ENCODE assay signal across 8 cellular contexts in genomic region chr1:202810615-202811295, GRCh38. TPM values are rescaled to one million over a fixed set of nuclear protein-coding genes. Genes with fewer than 3 reads are reported as not detected.
DNase-seq lines count a peak whose midpoint lies in the region; ATAC-seq and TF ChIP-seq lines count a peak whose summit lies in the region.

Gene PCAT6 (plus strand): TSS chr1:202810954.

- DNase-seq in GM03348 (ENCODE audit: low spot score), result peak; percentile 98
- peak; percentile 94 for DNase-seq in HFFc6
- peak; percentile 94 for DNase-seq in NCI-H1092 (lab: John Stamatoyannopoulos, UW)
- peak; percentile 94 for DNase-seq in SKM-1 (lab: John Stamatoyannopoulos, UW; ENCODE audit: unreplicated experiment)
- peak; percentile 96 for DNase-seq in glutamatergic neuron
- peak; percentile 99 for DNase-seq in osteoblast (ENCODE audit: insufficient read length, low spot score, missing footprints)
- peak; percentile 78 for DNase-seq in thoracic aorta (ENCODE audit: low spot score)

- H3K27ac ChIP-seq in osteoblast (ENCODE audit: low read depth, low read length), result peak within 1 kb of the TSS; percentile 70
- peak within 1 kb of the TSS; percentile 59 to 74 for H3K27ac ChIP-seq in thoracic aorta

- TF ChIP-seq CTCF in HFFc6 (IDR thresholded peaks at IDR 0.05), result no peak
- no peak for TF ChIP-seq CTCF in glutamatergic neuron (IDR thresholded peaks at IDR 0.05; ENCODE audit: partially characterized antibody, unreplicated experiment)
- no peak for TF ChIP-seq CTCF in osteoblast (IDR thresholded peaks at IDR 0.05; ENCODE audit: extremely low read depth, low read depth, low read length)
- TF ChIP-seq CTCF in thoracic aorta (IDR thresholded peaks at IDR 0.05), result no peak

- H3K36me3 ChIP-seq in osteoblast (ENCODE audit: insufficient read depth, low read length), result no peaks in the 10 kb centered on the region
- H3K36me3 ChIP-seq in thoracic aorta, result no peaks in the 10 kb centered on the region

- H3K4me2 ChIP-seq in osteoblast (ENCODE audit: insufficient read depth, low read length), result peak within 1 kb of the TSS; percentile 98

- H3K27me3 Mint-ChIP-seq in HFFc6 (ENCODE audit: insufficient read depth) (peaks cover 8% of the 10 kb centered on the region), glutamatergic neuron (ENCODE audit: unreplicated experiment) (peaks cover 18% of the 10 kb centered on the region)
- no peaks in the 10 kb centered on the region for H3K27me3 Mint-ChIP-seq in activated naive CD8-positive, alpha-beta T cell

- H3K9me3 ChIP-seq in osteoblast (ENCODE audit: low read depth, low read length), result no peaks in the 10 kb centered on the region
- H3K9me3 ChIP-seq in thoracic aorta, result no peaks in the 10 kb centered on the region

- no peaks in the 10 kb centered on the region for H3K9me3 Mint-ChIP-seq in HFFc6
- H3K9me3 Mint-ChIP-seq in activated naive CD8-positive, alpha-beta T cell (ENCODE audit: low read depth), result no peaks in the 10 kb centered on the region
- peaks cover 18% of the 10 kb centered on the region for H3K9me3 Mint-ChIP-seq in glutamatergic neuron (ENCODE audit: unreplicated experiment)

- H2AFZ ChIP-seq in osteoblast (ENCODE audit: low read length), result peak within 1 kb of the TSS; percentile 98

- peaks cover 4% of the 10 kb centered on the region for H3K27me3 ChIP-seq in osteoblast (ENCODE audit: insufficient read depth, low read length)
- no peaks in the 10 kb centered on the region for H3K27me3 ChIP-seq in thoracic aorta (replicated peaks; ENCODE audit: insufficient read depth)

- H4K20me1 ChIP-seq in osteoblast (ENCODE audit: insufficient read depth, low read length), result peaks cover 13% of the 10 kb centered on the region

- ATAC-seq in thoracic aorta (ENCODE audit: insufficient number of reproducible peaks, low FRiP score, low read depth), result peak; percentile 85

- H3K79me2 ChIP-seq in osteoblast (ENCODE audit: insufficient read depth, low read length), result peaks cover 25% of the 10 kb centered on the region

- H3K36me3 Mint-ChIP-seq in HFFc6 (ENCODE audit: low read depth) (no peaks in the 10 kb centered on the region), glutamatergic neuron (ENCODE audit: unreplicated experiment) (no peaks in the 10 kb centered on the region)
- no peaks in the 10 kb centered on the region for H3K36me3 Mint-ChIP-seq in activated naive CD8-positive, alpha-beta T cell

- peak within 1 kb of the TSS; percentile 89 for H3K27ac Mint-ChIP-seq in HFFc6
- peak within 1 kb of the TSS; percentile 58 for H3K27ac Mint-ChIP-seq in activated naive CD8-positive, alpha-beta T cell
- peak within 1 kb of the TSS; percentile 96 for H3K27ac Mint-ChIP-seq in glutamatergic neuron (ENCODE audit: unreplicated experiment)

- H3K4me3 ChIP-seq in osteoblast (ENCODE audit: insufficient read depth, low read length), result peak within 1 kb of the TSS; percentile 91
- H3K4me3 ChIP-seq in thoracic aorta, result peak within 1 kb of the TSS; percentile 90

- H3K4me3 Mint-ChIP-seq in HFFc6 (peak within 1 kb of the TSS; percentile 92), glutamatergic neuron (ENCODE audit: unreplicated experiment) (peak within 1 kb of the TSS; percentile 98)
- H3K4me3 Mint-ChIP-seq in activated naive CD8-positive, alpha-beta T cell, result peak within 1 kb of the TSS; percentile 88

- peaks cover 19% of the 10 kb centered on the region for H3K4me1 ChIP-seq in osteoblast (ENCODE audit: insufficient read depth, low read length)
- H3K4me1 ChIP-seq in thoracic aorta (ENCODE audit: control insufficient read depth in 1 of 2, low read depth in 2 of 2), result peaks cover 5 to 33% of the 10 kb centered on the region in 2 donors

- peaks cover 54% of the 10 kb centered on the region for H3K4me1 Mint-ChIP-seq in HFFc6 (ENCODE audit: low read depth)
- peaks cover 33% of the 10 kb centered on the region for H3K4me1 Mint-ChIP-seq in activated naive CD8-positive, alpha-beta T cell (ENCODE audit: low read depth)
- peaks cover 21% of the 10 kb centered on the region for H3K4me1 Mint-ChIP-seq in glutamatergic neuron (ENCODE audit: low read depth, unreplicated experiment)

RNA-seq across cellular contexts. Expression of gene PCAT6, which starts in this region (rescaled TPM):
- total RNA-seq in HFFc6 (2021; fragmentation: NEBNext Ultra II Directional; extraction: Animal tissue kit (Norgen Biotek cat#: 25700)), result 1 to 10 TPM; 1.7 to 4.0 (median 1.8) TPM
- total RNA-seq in glutamatergic neuron (ENCODE audit: unreplicated experiment) (7.7 TPM), osteoblast (0.29 and 0.72 TPM in 2 replicates), thoracic aorta (not detected)

Comparison
In these comparisons a context has a peak if more than half of its experiments do, and no peak if none do; other contexts are left out.
1. Peak in every context shown above with its lines: DNase-seq, ATAC-seq, H3K4me3 ChIP-seq and H3K27ac ChIP-seq.
2. Peak in DNase-seq, H3K4me3 ChIP-seq, H3K27ac ChIP-seq and H3K4me2 ChIP-seq in osteoblast; RNA of the gene not detected or under 1 TPM.
3. Peak in DNase-seq, ATAC-seq, H3K4me3 ChIP-seq and H3K27ac ChIP-seq in thoracic aorta; RNA of the gene not detected or under 1 TPM.